9 cellular contexts compared by ENCODE assay signal in the genomic region with DNA sequence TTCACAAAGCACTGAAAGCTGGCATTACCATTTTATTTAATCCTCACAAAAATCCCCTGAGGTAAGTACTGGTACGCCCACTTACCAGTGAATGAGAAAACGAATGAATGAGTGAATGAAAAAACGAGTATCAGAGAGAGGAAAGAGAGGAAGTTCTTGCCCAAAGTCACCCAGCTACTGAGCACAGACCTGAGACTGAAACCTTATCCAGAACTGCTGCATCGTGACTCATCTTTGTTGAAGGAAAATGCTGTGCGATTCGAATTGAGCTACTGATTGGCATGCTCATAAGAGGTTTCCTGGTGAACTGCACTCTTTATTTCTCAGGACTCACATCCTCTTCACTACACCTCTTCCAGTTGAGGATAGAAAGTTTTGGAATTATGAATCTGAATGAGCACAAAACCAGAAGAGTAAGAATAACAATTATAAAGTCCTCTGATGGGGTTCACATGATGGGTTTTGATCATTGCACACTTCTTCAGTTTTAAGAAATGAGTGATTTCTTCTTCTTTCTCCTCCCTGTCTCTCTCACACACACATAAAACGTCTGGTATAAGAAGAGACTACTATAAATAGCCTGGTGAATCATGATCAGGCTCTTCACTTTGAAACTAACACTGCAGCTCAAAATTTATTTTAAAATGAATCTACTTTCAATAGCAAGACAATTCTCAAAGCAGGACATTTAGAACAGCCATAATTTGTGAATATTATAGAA. TPM values are rescaled to one million over a fixed set of nuclear protein-coding genes. Genes with fewer than 3 reads are reported as not detected.
A peak's percentile ranks its signal among the peaks of the same experiment; 100 is the strongest.
DNase-seq lines count a peak whose midpoint lies in the region; TF ChIP-seq lines count a peak whose summit lies in the region.
"Had no signal": no experiment of that assay in that cellular context is flagged by ENCODE, and none has a peak within 500 bp of the region (broad histone marks: within the 10 kb centered on the region; RNA-seq: fewer than 3 reads in every experiment).

No MANE protein-coding gene starts in this region.

- no peaks in the 10 kb centered on the region for H3K36me3 Mint-ChIP-seq in chondrocyte (ENCODE audit: low read depth)

- H3K4me1 Mint-ChIP-seq in chondrocyte (ENCODE audit: low read depth) = peaks cover 24% of the 10 kb centered on the region

- peak overlapping the region; percentile 51 for H3K4me3 Mint-ChIP-seq in chondrocyte (ENCODE audit: unreplicated experiment)

- H3K9me3 Mint-ChIP-seq in chondrocyte (ENCODE audit: low read depth) = no peaks in the 10 kb centered on the region

- peak overlapping the region; percentile 32; the same call in 1 of the 2 replicates for H3K4me3 ChIP-seq in GM08714 (ENCODE audit: low read length)
- no peak overlapping the region for H3K4me3 ChIP-seq in HFF-Myc (replicated peaks; ENCODE audit: low read depth, low read length)
- H3K4me3 ChIP-seq: SK-N-MC had no signal

- TF ChIP-seq CTCF in HFF-Myc (IDR thresholded peaks at IDR 0.05; ENCODE audit: low read depth, low read length, missing control alignments) = no peak
- TF ChIP-seq CTCF in chondrocyte (IDR thresholded peaks at IDR 0.05) = no peak

- peaks cover 2% of the 10 kb centered on the region for H3K27me3 Mint-ChIP-seq in chondrocyte (ENCODE audit: low read depth)

- H3K27ac Mint-ChIP-seq in chondrocyte (ENCODE audit: unreplicated experiment) = peak overlapping the region; percentile 79

- DNase-seq in HFF-Myc (ENCODE audit: extremely low read depth, low read depth) (peak; percentile 21), NCI-H510A (lab: John Stamatoyannopoulos, UW) (peak; percentile 28), chondrocyte (ENCODE audit: low spot score) (no peak), NCI-H524 (lab: John Stamatoyannopoulos, UW) (no peak), NCI-H446 (lab: John Stamatoyannopoulos, UW) (no peak), iPS-NIHi11 (ENCODE audit: low spot score) (no peak)
- peak; percentile 66 for DNase-seq in stimulated activated CD4-positive, alpha-beta T cell treated with anti-CD3 and anti-CD28 coated beads, Interleukin-15, amount 100 ng/mL, for 24 hours

RNA-seq across cellular contexts. Expression of a gene that starts 32.1 kb away (rescaled TPM):
- total RNA-seq in chondrocyte = not detected in 3 replicates

Comparison
In these comparisons a context has a peak if more than half of its experiments do, and no peak if none do; other contexts are left out.
1. DNase-seq: peak in HFF-Myc (single experiment), NCI-H510A (single experiment) and stimulated activated CD4-positive, alpha-beta T cell treated with anti-CD3 and anti-CD28 coated beads, Interleukin-15, amount 100 ng/mL, for 24 hours (single experiment); none in chondrocyte (single experiment), NCI-H524 (0 of 2), NCI-H446 (0 of 2) and iPS-NIHi11 (single experiment).